ENCODE assay signal across 27 cellular contexts in the genomic region with DNA sequence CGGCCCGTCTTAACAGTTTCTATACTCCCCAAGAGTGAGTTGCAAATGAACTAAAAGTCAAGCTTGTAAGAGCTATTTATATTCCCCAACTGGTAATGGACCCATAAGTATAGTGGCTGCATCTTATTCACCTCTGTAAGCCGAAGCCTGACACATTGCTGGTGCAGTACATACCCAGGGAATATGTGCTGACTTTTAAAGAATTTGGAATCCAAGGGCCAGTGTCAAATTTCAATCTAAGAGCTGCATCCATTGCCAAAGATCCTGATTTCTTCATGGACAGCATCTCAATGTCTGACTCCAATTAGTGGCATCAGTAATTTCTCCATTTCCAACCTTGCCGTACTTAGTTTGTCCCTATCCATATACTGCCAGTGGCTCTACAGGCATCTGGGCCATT.
"Had no signal": no experiment of that assay in that cellular context is flagged by ENCODE, and none has a peak within 500 bp of the region (broad histone marks: within the 10 kb centered on the region; RNA-seq: fewer than 3 reads in every experiment).

No MANE protein-coding gene starts in this region.

- H3K4me3 ChIP-seq: cardiac muscle cell, MG63, Peyer's patch, SJSA1 had no signal

- H3K4me3 Mint-ChIP-seq: activated CD4-positive, alpha-beta memory T cell treated with anti-CD3 and anti-CD28 coated beads for 36 hours; activated CD4-positive, alpha-beta T cell treated with anti-CD3 and anti-CD28 coated beads, Interleukin-2, amount 10 ng/mL, durations not matched to agents 24 days and 14 days; activated naive CD4-positive, alpha-beta T cell treated with anti-CD3 and anti-CD28 coated beads for 36 hours; activated naive CD8-positive, alpha-beta T cell; activated T-cell treated with anti-CD3 and anti-CD28 coated beads, Interleukin-2, amount 50 U/mL, for 4 hours; T-helper 17 cell; WTC11 had no signal

- H3K9me3 Mint-ChIP-seq: activated CD4-positive, alpha-beta memory T cell treated with anti-CD3 and anti-CD28 coated beads for 36 hours; activated naive CD4-positive, alpha-beta T cell treated with anti-CD3 and anti-CD28 coated beads for 36 hours had no signal

- ATAC-seq: activated T-cell treated with anti-CD3 and anti-CD28 coated beads, Interleukin-2, amount 50 U/mL, for 4 hours; T-helper 17 cell; WTC11 had no signal

- H3K27ac Mint-ChIP-seq: activated CD4-positive, alpha-beta memory T cell treated with anti-CD3 and anti-CD28 coated beads for 36 hours; activated CD4-positive, alpha-beta T cell treated with anti-CD3 and anti-CD28 coated beads, Interleukin-2, amount 10 ng/mL, durations not matched to agents 24 days and 14 days; activated naive CD4-positive, alpha-beta T cell treated with anti-CD3 and anti-CD28 coated beads for 36 hours; activated naive CD8-positive, alpha-beta T cell; T-helper 17 cell; WTC11 had no signal

- DNase-seq: activated CD4-positive, alpha-beta memory T cell treated with anti-CD3 and anti-CD28 coated beads for 36 hours; activated CD4-positive, alpha-beta T cell treated with anti-CD3 and anti-CD28 coated beads for 1 hour; activated CD4-positive, alpha-beta T cell treated with anti-CD3 and anti-CD28 coated beads, Interleukin-2, amount 10 ng/mL, durations not matched to agents 24 days and 14 days; activated CD8-positive, alpha-beta memory T cell treated with anti-CD3 and anti-CD28 coated beads for 24 hours; activated effector memory CD4-positive, alpha-beta T cell treated with anti-CD3 and anti-CD28 coated beads, Interleukin-2, amount 50 U/mL, for 16 hours; activated naive CD4-positive, alpha-beta T cell treated with anti-CD3 and anti-CD28 coated beads for 36 hours; activated T-cell treated with anti-CD3 and anti-CD28 coated beads, Interleukin-2, amount 50 U/mL, for 4 hours; brain microvascular endothelial cell; cerebellar nuclear complex; KG1; MG63; MV-4-11; NCI-H1105; NCI-H1436; NCI-H1694 treated with DMSO at 0.1 percent for 48 hours; NCI-H2081; NCI-H510A treated with DMSO at 0.1 percent for 48 hours; NCI-H69; Peyer's patch; SHP77; T-helper 17 cell; T-helper 9 cell had no signal

- H3K36me3 ChIP-seq: brain microvascular endothelial cell, cardiac muscle cell, MG63, Peyer's patch, SJSA1 had no signal

- H3K36me3 Mint-ChIP-seq: activated CD4-positive, alpha-beta memory T cell treated with anti-CD3 and anti-CD28 coated beads for 36 hours had no signal

- H3K27ac ChIP-seq: brain microvascular endothelial cell, cardiac muscle cell, Peyer's patch, RWPE1, SJSA1 had no signal

- H3K4me1 ChIP-seq: SJSA1 had no signal

- H3K9me3 ChIP-seq: MG63, SJSA1 had no signal

- H3K27me3 ChIP-seq: brain microvascular endothelial cell, cardiac muscle cell, MG63, Peyer's patch, SJSA1 had no signal
